ENCODE assay signal across 1 cellular context in genomic region chr2:241645056-241645914, GRCh38.
TF ChIP-seq lines count a peak whose summit lies in the region.

No MANE protein-coding gene starts in this region.

TF ChIP-seq in HepG2, 621 proteins besides CTCF, POLR2A, EP300 and RAD21 (continued from another document and continues in another):
- TF ChIP-seq ZBED4 (CRISPR knock-in tag; IDR thresholded peaks at IDR 0.05; ENCODE audit: borderline replicate concordance) (peak; percentile 59; the same call in 1 of the 2 replicates), ZNF674 (CRISPR knock-in tag; IDR thresholded peaks at IDR 0.05; ENCODE audit: low read depth) (no peak), ZFYVE20 (CRISPR knock-in tag; IDR thresholded peaks at IDR 0.05; ENCODE audit: borderline replicate concordance, low read depth) (no peak), HNF4A (CRISPR knock-in tag; IDR thresholded peaks at IDR 0.05) (peak; percentile 91), ZNF234 (CRISPR knock-in tag; conservative IDR thresholded peaks at IDR 0.05) (no peak), FOXA1 (IDR thresholded peaks at IDR 0.05) (no peak), FOXA1 (CRISPR knock-in tag; IDR thresholded peaks at IDR 0.05) (peak; percentile 82), RELA (CRISPR knock-in tag; IDR thresholded peaks at IDR 0.05) (0 out of 2 replicates have a peak, but pooled peaks have one; percentile 50), SRSF9 (IDR thresholded peaks at IDR 0.05; ENCODE audit: borderline replicate concordance, insufficient read depth, low read depth, low read length, poor library complexity, severe bottlenecking) (no peak), ZNF607 (CRISPR knock-in tag; IDR thresholded peaks at IDR 0.05; ENCODE audit: borderline replicate concordance) (peak; percentile 81; the same call in 1 of the 2 replicates), MXI1 (IDR thresholded peaks at IDR 0.05; ENCODE audit: borderline replicate concordance, low read depth, low read length) (peak; percentile 64; the same call in 2 of the 3 replicates), SOX5 (CRISPR knock-in tag; IDR thresholded peaks at IDR 0.05; ENCODE audit: borderline replicate concordance) (peak; percentile 59), ELF3 (CRISPR knock-in tag; IDR thresholded peaks at IDR 0.05) (no peak), ZNF24 (IDR thresholded peaks at IDR 0.05) (no peak), IRF9 (CRISPR knock-in tag; IDR thresholded peaks at IDR 0.05; ENCODE audit: borderline replicate concordance) (peak; percentile 90; the same call in 1 of the 2 replicates), KDM4B (CRISPR knock-in tag; IDR thresholded peaks at IDR 0.05) (no peak), NR1H2 (CRISPR knock-in tag; IDR thresholded peaks at IDR 0.05; ENCODE audit: borderline replicate concordance, low read depth) (no peak), ZNF562 (CRISPR knock-in tag; IDR thresholded peaks at IDR 0.05; ENCODE audit: borderline replicate concordance) (no peak), ZSCAN21 (CRISPR knock-in tag; IDR thresholded peaks at IDR 0.05; ENCODE audit: borderline replicate concordance) (peak; percentile 86), DRAP1 (CRISPR knock-in tag; IDR thresholded peaks at IDR 0.05) (peak; percentile 73), ZSCAN12 (CRISPR knock-in tag; IDR thresholded peaks at IDR 0.05) (no peak), ZNF362 (CRISPR knock-in tag; IDR thresholded peaks at IDR 0.05; ENCODE audit: borderline replicate concordance) (no peak), ZNF263 (CRISPR knock-in tag; IDR thresholded peaks at IDR 0.05) (peak; percentile 98), ZNF343 (CRISPR knock-in tag; IDR thresholded peaks at IDR 0.05) (peak; percentile 44; the same call in 1 of the 2 replicates), NCOA1 (CRISPR knock-in tag; IDR thresholded peaks at IDR 0.05) (peak; percentile 95), GFI1 (CRISPR knock-in tag; IDR thresholded peaks at IDR 0.05; ENCODE audit: borderline replicate concordance) (peak; percentile 53; the same call in 1 of the 2 replicates), ARHGAP35 (CRISPR knock-in tag; IDR thresholded peaks at IDR 0.05; ENCODE audit: borderline replicate concordance) (no peak), HDAC1 (CRISPR knock-in tag; IDR thresholded peaks at IDR 0.05) (peak; percentile 93), CBX2 (IDR thresholded peaks at IDR 0.05; ENCODE audit: low read depth, low read length) (no peak), CBX2 (CRISPR knock-in tag; IDR thresholded peaks at IDR 0.05; ENCODE audit: low read depth) (no peak), SNAPC5 (CRISPR knock-in tag; IDR thresholded peaks at IDR 0.05; ENCODE audit: borderline replicate concordance) (no peak), THAP11 (CRISPR knock-in tag; IDR thresholded peaks at IDR 0.05) (peak; percentile 69), ZSCAN30 (CRISPR knock-in tag; IDR thresholded peaks at IDR 0.05) (no peak), ZNF138 (CRISPR knock-in tag; IDR thresholded peaks at IDR 0.05; ENCODE audit: low read depth) (no peak), SRY (CRISPR knock-in tag; IDR thresholded peaks at IDR 0.05) (no peak), PHF8 (CRISPR knock-in tag; IDR thresholded peaks at IDR 0.05) (peak; percentile 43), ZNF576 (CRISPR knock-in tag; IDR thresholded peaks at IDR 0.05) (no peak), ZNF839 (CRISPR knock-in tag; IDR thresholded peaks at IDR 0.05; ENCODE audit: borderline replicate concordance) (peak; percentile 53; the same call in 1 of the 2 replicates), HES4 (CRISPR knock-in tag; IDR thresholded peaks at IDR 0.05; ENCODE audit: borderline replicate concordance) (0 out of 2 replicates have a peak, but pooled peaks have one; percentile 83), REXO4 (CRISPR knock-in tag; IDR thresholded peaks at IDR 0.05; ENCODE audit: borderline replicate concordance) (no peak), HNF1A (IDR thresholded peaks at IDR 0.05; ENCODE audit: low read depth) (peak; percentile 26; the same call in 1 of the 2 replicates), HNF1A (CRISPR knock-in tag; IDR thresholded peaks at IDR 0.05; ENCODE audit: borderline replicate concordance) (peak; percentile 55; the same call in 1 of the 2 replicates), TFAP4 (IDR thresholded peaks at IDR 0.05; ENCODE audit: borderline replicate concordance, low read depth) (peak; percentile 97), GABPB1 (CRISPR knock-in tag; IDR thresholded peaks at IDR 0.05) (peak; percentile 9), SP5 (CRISPR knock-in tag; IDR thresholded peaks at IDR 0.05; ENCODE audit: borderline replicate concordance, low read depth) (no peak), TFDP2 (CRISPR knock-in tag; IDR thresholded peaks at IDR 0.05) (no peak), THRA (CRISPR knock-in tag; IDR thresholded peaks at IDR 0.05; ENCODE audit: borderline replicate concordance) (no peak), ZNF724P (CRISPR knock-in tag; IDR thresholded peaks at IDR 0.05; ENCODE audit: borderline replicate concordance) (0 out of 2 replicates have a peak, but pooled peaks have one; percentile 49), MXD4 (CRISPR knock-in tag; IDR thresholded peaks at IDR 0.05) (peak; percentile 84), PTBP1 (IDR thresholded peaks at IDR 0.05; ENCODE audit: low read depth, low read length, poor library complexity, severe bottlenecking) (no peak), SNRNP70 (IDR thresholded peaks at IDR 0.05; ENCODE audit: low read depth, low read length) (no peak), KAT2B (IDR thresholded peaks at IDR 0.05; ENCODE audit: borderline replicate concordance, low read depth, low read length) (no peak), HMG20B (CRISPR knock-in tag; conservative IDR thresholded peaks at IDR 0.05) (no peak), ZNF207 (IDR thresholded peaks at IDR 0.05; ENCODE audit: borderline replicate concordance) (no peak), ARNTL (CRISPR knock-in tag; IDR thresholded peaks at IDR 0.05) (peak; percentile 49; the same call in 1 of the 2 replicates), NCOA2 (CRISPR knock-in tag; IDR thresholded peaks at IDR 0.05) (no peak), STAG1 (CRISPR knock-in tag; IDR thresholded peaks at IDR 0.05) (no peak; the same call in 1 of the 2 replicates), POLR2AphosphoS5 (IDR thresholded peaks at IDR 0.05; ENCODE audit: low read depth, low read length) (peak; percentile 71)
